Comparison of ENCODE assay signal across 8 cellular contexts in the genomic region with DNA sequence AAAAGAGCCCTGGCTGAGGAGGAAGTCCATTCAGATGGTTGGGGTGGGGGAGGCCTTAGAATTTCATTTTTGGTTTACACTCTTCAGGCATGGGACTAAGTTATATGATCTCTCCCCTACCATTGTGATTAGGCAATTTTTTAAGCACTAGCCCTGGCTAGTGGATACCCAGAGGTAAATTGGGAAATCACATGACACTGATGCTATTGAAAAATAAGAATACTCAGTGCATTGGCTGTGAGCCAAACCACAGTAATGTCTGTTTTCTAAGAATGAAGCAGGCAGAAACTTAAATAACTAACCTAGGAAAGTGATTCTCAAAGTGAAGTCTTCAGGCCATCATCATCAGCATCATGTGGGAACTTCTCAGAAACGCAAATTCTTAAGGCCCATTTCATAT.
DNase-seq lines count a peak whose midpoint lies in the region; ATAC-seq and TF ChIP-seq lines count a peak whose summit lies in the region.

No MANE protein-coding gene starts in this region.

- no peaks in the 10 kb centered on the region for H3K36me3 ChIP-seq in SK-N-SH (replicated peaks in 1 of 2; ENCODE audit: control insufficient read depth in 1 of 2, insufficient read depth in 2 of 2, low read length in 1 of 2)

- CTCF ChIA-PET in SK-N-SH (lab: Yijun Ruan, JAX): no interaction called here

- TF ChIP-seq RAD21 in SK-N-SH (IDR thresholded peaks at IDR 0.05; ENCODE audit: low read length): no peak

- H3K9me2 ChIP-seq in SK-N-SH: no peaks in the 10 kb centered on the region

- no peak overlapping the region for H2AFZ ChIP-seq in SK-N-SH (ENCODE audit: low read depth)

- H3K9me3 ChIP-seq in SK-N-SH: no peaks in the 10 kb centered on the region

- H3F3A ChIP-seq in SK-N-SH (replicated peaks; ENCODE audit: insufficient read depth): no peaks in the 10 kb centered on the region

- H3K4me1 ChIP-seq in SK-N-SH (ENCODE audit: control insufficient read depth in 1 of 2, insufficient read depth in 2 of 2, low read depth in 1 of 2, low read length in 1 of 2): no peaks in the 10 kb centered on the region

- no peak overlapping the region for H3K27ac ChIP-seq in SK-N-SH (ENCODE audit: low read depth in 2 of 2, low read length in 1 of 2)

- ATAC-seq in GM18520 (IDR thresholded peaks at IDR 0.05; ENCODE audit: unreplicated experiment): peak; percentile 37
- peak; percentile 84 for ATAC-seq in GM21723 (IDR thresholded peaks at IDR 0.05; ENCODE audit: unreplicated experiment)
- ATAC-seq in HG03571 (IDR thresholded peaks at IDR 0.05; ENCODE audit: unreplicated experiment): peak; percentile 90

- H3K9ac ChIP-seq in SK-N-SH: no peak overlapping the region

- H3K4me3 ChIP-seq in epithelial cell of proximal tubule (ENCODE audit: low read depth, low read length) (no peak overlapping the region), SK-N-SH (ENCODE audit: low read depth in 2 of 2, low read length in 1 of 2) (no peak overlapping the region)

- no peak overlapping the region for H3K4me2 ChIP-seq in SK-N-SH

- H4K20me1 ChIP-seq in SK-N-SH (ENCODE audit: insufficient read depth): no peaks in the 10 kb centered on the region

- WGBS in SK-N-SH (ENCODE audit: low lambda C conversion rate): 0% methylated on average over 1 of the region's 1 CpG

- DNase-seq in epithelial cell of proximal tubule (ENCODE audit: low read depth) (peak; percentile 52), DMS153 (lab: John Stamatoyannopoulos, UW) (no peak), NCI-H146 treated with DMSO at 0.1 percent for 48 hours (lab: John Stamatoyannopoulos, UW; ENCODE audit: unreplicated experiment) (no peak), NCI-H510A (lab: John Stamatoyannopoulos, UW) (no peak), SK-N-SH (no peak)

- no peaks in the 10 kb centered on the region for H3K79me2 ChIP-seq in SK-N-SH (ENCODE audit: insufficient read depth)

- POLR2A ChIA-PET in SK-N-SH (lab: Yijun Ruan, JAX): no interaction called here

- TF ChIP-seq EP300 in SK-N-SH (IDR thresholded peaks at IDR 0.05; ENCODE audit: borderline replicate concordance in 1 of 2, low read depth in 1 of 2, low read length in 1 of 2): no peak

- no peak for TF ChIP-seq CTCF in epithelial cell of proximal tubule (conservative IDR thresholded peaks at IDR 0.05; ENCODE audit: low read depth, low read length)
- TF ChIP-seq CTCF in SK-N-SH (IDR thresholded peaks at IDR 0.05): no peak

- no peaks in the 10 kb centered on the region for H3K27me3 ChIP-seq in SK-N-SH (ENCODE audit: insufficient read depth)

TF ChIP-seq in SK-N-SH, 30 proteins besides CTCF, POLR2A, EP300 and RAD21:
- no peak for TF ChIP-seq SIN3A (IDR thresholded peaks at IDR 0.05; ENCODE audit: borderline replicate concordance, low read depth, low read length)
- no peak for TF ChIP-seq MEF2A (IDR thresholded peaks at IDR 0.05; ENCODE audit: borderline replicate concordance, low read depth)
- TF ChIP-seq NFIC (IDR thresholded peaks at IDR 0.05; ENCODE audit: borderline replicate concordance): no peak
- no peak for TF ChIP-seq JUND (IDR thresholded peaks at IDR 0.05)
- TF ChIP-seq SMC3 (IDR thresholded peaks at IDR 0.05; ENCODE audit: low read depth, low read length): no peak
- TF ChIP-seq CHD2 (IDR thresholded peaks at IDR 0.05; ENCODE audit: low read length, partially characterized antibody): no peak
- TF ChIP-seq, protein P1, sequence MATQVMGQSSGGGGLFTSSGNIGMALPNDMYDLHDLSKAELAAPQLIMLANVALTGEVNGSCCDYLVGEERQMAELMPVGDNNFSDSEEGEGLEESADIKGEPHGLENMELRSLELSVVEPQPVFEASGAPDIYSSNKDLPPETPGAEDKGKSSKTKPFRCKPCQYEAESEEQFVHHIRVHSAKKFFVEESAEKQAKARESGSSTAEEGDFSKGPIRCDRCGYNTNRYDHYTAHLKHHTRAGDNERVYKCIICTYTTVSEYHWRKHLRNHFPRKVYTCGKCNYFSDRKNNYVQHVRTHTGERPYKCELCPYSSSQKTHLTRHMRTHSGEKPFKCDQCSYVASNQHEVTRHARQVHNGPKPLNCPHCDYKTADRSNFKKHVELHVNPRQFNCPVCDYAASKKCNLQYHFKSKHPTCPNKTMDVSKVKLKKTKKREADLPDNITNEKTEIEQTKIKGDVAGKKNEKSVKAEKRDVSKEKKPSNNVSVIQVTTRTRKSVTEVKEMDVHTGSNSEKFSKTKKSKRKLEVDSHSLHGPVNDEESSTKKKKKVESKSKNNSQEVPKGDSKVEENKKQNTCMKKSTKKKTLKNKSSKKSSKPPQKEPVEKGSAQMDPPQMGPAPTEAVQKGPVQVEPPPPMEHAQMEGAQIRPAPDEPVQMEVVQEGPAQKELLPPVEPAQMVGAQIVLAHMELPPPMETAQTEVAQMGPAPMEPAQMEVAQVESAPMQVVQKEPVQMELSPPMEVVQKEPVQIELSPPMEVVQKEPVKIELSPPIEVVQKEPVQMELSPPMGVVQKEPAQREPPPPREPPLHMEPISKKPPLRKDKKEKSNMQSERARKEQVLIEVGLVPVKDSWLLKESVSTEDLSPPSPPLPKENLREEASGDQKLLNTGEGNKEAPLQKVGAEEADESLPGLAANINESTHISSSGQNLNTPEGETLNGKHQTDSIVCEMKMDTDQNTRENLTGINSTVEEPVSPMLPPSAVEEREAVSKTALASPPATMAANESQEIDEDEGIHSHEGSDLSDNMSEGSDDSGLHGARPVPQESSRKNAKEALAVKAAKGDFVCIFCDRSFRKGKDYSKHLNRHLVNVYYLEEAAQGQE (IDR thresholded peaks at IDR 0.05; ENCODE audit: low read depth, low read length): no peak
- no peak for TF ChIP-seq TCF12 (IDR thresholded peaks at IDR 0.05)
- no peak for TF ChIP-seq RXRA (IDR thresholded peaks at IDR 0.05; ENCODE audit: borderline replicate concordance, low read depth)
- TF ChIP-seq YY1 (IDR thresholded peaks at IDR 0.05; ENCODE audit: low read depth): no peak
- no peak for TF ChIP-seq NRF1 (IDR thresholded peaks at IDR 0.05; ENCODE audit: low read depth, low read length)
- TF ChIP-seq FOXJ3 (CRISPR knock-in tag; IDR thresholded peaks at IDR 0.05): no peak
- TF ChIP-seq, protein P2, sequence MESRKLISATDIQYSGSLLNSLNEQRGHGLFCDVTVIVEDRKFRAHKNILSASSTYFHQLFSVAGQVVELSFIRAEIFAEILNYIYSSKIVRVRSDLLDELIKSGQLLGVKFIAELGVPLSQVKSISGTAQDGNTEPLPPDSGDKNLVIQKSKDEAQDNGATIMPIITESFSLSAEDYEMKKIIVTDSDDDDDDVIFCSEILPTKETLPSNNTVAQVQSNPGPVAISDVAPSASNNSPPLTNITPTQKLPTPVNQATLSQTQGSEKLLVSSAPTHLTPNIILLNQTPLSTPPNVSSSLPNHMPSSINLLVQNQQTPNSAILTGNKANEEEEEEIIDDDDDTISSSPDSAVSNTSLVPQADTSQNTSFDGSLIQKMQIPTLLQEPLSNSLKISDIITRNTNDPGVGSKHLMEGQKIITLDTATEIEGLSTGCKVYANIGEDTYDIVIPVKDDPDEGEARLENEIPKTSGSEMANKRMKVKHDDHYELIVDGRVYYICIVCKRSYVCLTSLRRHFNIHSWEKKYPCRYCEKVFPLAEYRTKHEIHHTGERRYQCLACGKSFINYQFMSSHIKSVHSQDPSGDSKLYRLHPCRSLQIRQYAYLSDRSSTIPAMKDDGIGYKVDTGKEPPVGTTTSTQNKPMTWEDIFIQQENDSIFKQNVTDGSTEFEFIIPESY (IDR thresholded peaks at IDR 0.05; ENCODE audit: borderline replicate concordance, low read depth): no peak

Comparison
In these comparisons a context has a peak if more than half of its experiments do, and no peak if none do; other contexts are left out.
1. ATAC-seq: peak in every context shown above with its lines; median percentile 90 in HG03571; 84 in GM21723; 37 in GM18520.